Comparison of ENCODE assay signal across 1 cellular context in the genomic region with DNA sequence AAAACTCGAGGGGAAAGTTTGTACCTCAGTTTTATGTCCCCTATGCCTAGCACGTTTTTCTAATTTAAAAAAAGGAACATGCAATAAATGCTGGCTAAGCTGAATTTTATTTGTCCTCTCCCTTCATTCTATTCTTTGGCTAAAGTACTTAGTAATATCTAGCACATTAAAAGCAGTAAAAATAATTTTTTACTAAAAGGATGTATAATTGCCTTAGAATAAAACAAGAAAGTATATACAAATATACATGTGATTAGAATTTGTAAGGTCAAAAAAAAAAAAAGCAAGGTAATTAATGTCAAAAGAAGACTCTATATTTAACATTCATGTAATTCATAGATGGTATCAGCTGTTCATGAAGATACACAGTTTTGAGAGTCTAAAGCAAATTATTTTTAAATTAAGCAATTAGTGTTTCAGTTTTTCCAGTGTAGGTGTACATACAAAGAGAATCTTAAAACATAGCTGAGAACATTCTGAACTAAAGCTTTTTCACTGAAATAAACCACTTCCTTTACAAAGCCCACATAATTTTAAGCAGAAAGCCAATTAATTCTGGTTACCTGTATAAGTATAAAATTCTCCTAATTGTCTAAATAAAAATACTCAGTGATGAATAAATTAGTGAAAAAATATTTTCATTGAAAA.
TF ChIP-seq lines count a peak whose summit lies in the region.

No MANE protein-coding gene starts in this region.

TF ChIP-seq in K562, 482 proteins besides CTCF, POLR2A, EP300 and RAD21 (continued from another document):
- TF ChIP-seq, protein P1, sequence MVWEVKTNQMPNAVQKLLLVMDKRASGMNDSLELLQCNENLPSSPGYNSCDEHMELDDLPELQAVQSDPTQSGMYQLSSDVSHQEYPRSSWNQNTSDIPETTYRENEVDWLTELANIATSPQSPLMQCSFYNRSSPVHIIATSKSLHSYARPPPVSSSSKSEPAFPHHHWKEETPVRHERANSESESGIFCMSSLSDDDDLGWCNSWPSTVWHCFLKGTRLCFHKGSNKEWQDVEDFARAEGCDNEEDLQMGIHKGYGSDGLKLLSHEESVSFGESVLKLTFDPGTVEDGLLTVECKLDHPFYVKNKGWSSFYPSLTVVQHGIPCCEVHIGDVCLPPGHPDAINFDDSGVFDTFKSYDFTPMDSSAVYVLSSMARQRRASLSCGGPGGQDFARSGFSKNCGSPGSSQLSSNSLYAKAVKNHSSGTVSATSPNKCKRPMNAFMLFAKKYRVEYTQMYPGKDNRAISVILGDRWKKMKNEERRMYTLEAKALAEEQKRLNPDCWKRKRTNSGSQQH (CRISPR knock-in tag; IDR thresholded peaks at IDR 0.05), result no peak
- TF ChIP-seq ZC3H8 (IDR thresholded peaks at IDR 0.05) (no peak), MAFF (IDR thresholded peaks at IDR 0.05; ENCODE audit: low read length) (peak; percentile 51), RNF219 (CRISPR knock-in tag; IDR thresholded peaks at IDR 0.05) (no peak), C11orf30 (IDR thresholded peaks at IDR 0.05; ENCODE audit: low read depth) (peak; percentile 62), ZNF316 (IDR thresholded peaks at IDR 0.05) (peak; percentile 79), RBM15 (IDR thresholded peaks at IDR 0.05; ENCODE audit: insufficient read depth, low read length) (no peak), MAFK (IDR thresholded peaks at IDR 0.05; ENCODE audit: low read length) (0 out of 2 replicates have a peak, but pooled peaks have one; percentile 9), FIP1L1 (IDR thresholded peaks at IDR 0.05; ENCODE audit: low read depth, low read length, poor library complexity, severe bottlenecking) (no peak)
TF ChIP-seq in K562: peak in this region for 5.
